Comparison of ENCODE assay signal across 7 cellular contexts in genomic region chr1:153945795-153946621, GRCh38. TPM values are rescaled to one million over a fixed set of nuclear protein-coding genes. Genes with fewer than 3 reads are reported as not detected.
DNase-seq lines count a peak whose midpoint lies in the region; ATAC-seq and TF ChIP-seq lines count a peak whose summit lies in the region.

No MANE protein-coding gene starts in this region.

- peaks cover 21% of the 10 kb centered on the region for H3K4me1 Mint-ChIP-seq in HFFc6 (ENCODE audit: low read depth)
- H3K4me1 Mint-ChIP-seq in activated B cell treated with CpG ODN at 0.5 μM for 24 hours: peaks cover 69% of the 10 kb centered on the region

- TF ChIP-seq CTCF in HFFc6 (IDR thresholded peaks at IDR 0.05) (no peak), activated B cell treated with CpG ODN at 0.5 μM for 24 hours (IDR thresholded peaks at IDR 0.05) (no peak)

- peaks cover 11% of the 10 kb centered on the region; the same call in 1 of the 2 replicates for H3K36me3 Mint-ChIP-seq in HFFc6 (ENCODE audit: low read depth)
- H3K36me3 Mint-ChIP-seq in activated B cell treated with CpG ODN at 0.5 μM for 24 hours (ENCODE audit: low read depth): peaks cover 80% of the 10 kb centered on the region

- peak; percentile 43 for DNase-seq in HFFc6
- DNase-seq in MV-4-11 (lab: John Stamatoyannopoulos, UW): peak; percentile 95
- DNase-seq in activated B cell treated with CpG ODN at 0.5 μM for 24 hours: peak; percentile 91
- peak; percentile 61 for DNase-seq in cerebellar cortex (ENCODE audit: low spot score)
- peak; percentile 91 for DNase-seq in left colon
- peak; percentile 57 for DNase-seq in stimulated activated CD4-positive, alpha-beta T cell treated with anti-CD3 and anti-CD28 coated beads, Interleukin-2, amount 100 ng/mL, for 4 hours (ENCODE audit: low read depth)

- no peaks in the 10 kb centered on the region for H3K9me3 Mint-ChIP-seq in HFFc6
- H3K9me3 Mint-ChIP-seq in activated B cell treated with CpG ODN at 0.5 μM for 24 hours: no peaks in the 10 kb centered on the region

- H3K27ac Mint-ChIP-seq in HFFc6: peak overlapping the region; percentile 81
- H3K27ac Mint-ChIP-seq in activated B cell treated with CpG ODN at 0.5 μM for 24 hours: peak overlapping the region; percentile 96

- H3K4me3 Mint-ChIP-seq in HFFc6 (peak overlapping the region; percentile 90), activated B cell treated with CpG ODN at 0.5 μM for 24 hours (peak overlapping the region; percentile 90)

- CTCF ChIA-PET in activated B cell treated with CpG ODN at 0.5 μM for 24 hours (lab: Charles Lee): interaction anchor here (1.0 to 4.0 kb wide), 16 partner anchors 11 to 149 kb away, joined by 3 to 46 read pairs (median 6); partner anchors contain the start of genes CREB3L4, GATAD2B, JTB and RAB13

- intact Hi-C loops in activated B cell treated with CpG ODN at 0.5 μM for 24 hours (cut with micrococcal nuclease): loop anchor here (1.0 to 5.0 kb wide), 11 partner anchors 12 to 661 kb away; partner anchors contain the start of genes ADAR, CREB3L4, CRTC2 and HAX1
- intact Hi-C loops in left colon (cut with DNase I, micrococcal nuclease): loop anchor here in 1 of 2 donors (10.0 kb wide), 1 partner anchor 121 kb away; no protein-coding TSS in a partner anchor

- peak; percentile 66 for TF ChIP-seq POLR2A in GM15510 (IDR thresholded peaks at IDR 0.05; ENCODE audit: borderline replicate concordance, extremely low read depth, insufficient read length)

- peak; percentile 71 for ATAC-seq in activated B cell treated with CpG ODN at 0.5 μM for 24 hours (ENCODE audit: low read depth)
- peak; percentile 85 for ATAC-seq in left colon

- peaks cover 2% of the 10 kb centered on the region for H3K27me3 Mint-ChIP-seq in HFFc6 (ENCODE audit: insufficient read depth)
- H3K27me3 Mint-ChIP-seq in activated B cell treated with CpG ODN at 0.5 μM for 24 hours: no peaks in the 10 kb centered on the region

- POLR2A ChIA-PET in activated B cell treated with CpG ODN at 0.5 μM for 24 hours (lab: Charles Lee): interaction anchor here (0.6 to 5.8 kb wide), 44 partner anchors 9 to 1742 kb away, joined by 3 to 234 read pairs (median 8); partner anchors contain the start of genes ATP8B2, CHTOP, CREB3L4 and CRTC2

RNA-seq across cellular contexts. Expression of gene DENND4B, which starts 0.5 kb away (rescaled TPM):
- 10 to 100 TPM; 20.5 to 26.6 (median 23.4) TPM for total RNA-seq in HFFc6 (2021; fragmentation: NEBNext Ultra II Directional; extraction: Animal tissue kit (Norgen Biotek cat#: 25700))
- total RNA-seq in activated B cell treated with CpG ODN at 0.5 μM for 24 hours: 217 and 257 TPM in 2 replicates
- 10 to 100 TPM; 32.1 to 41.7 TPM for total RNA-seq in left colon

RNA-seq across cellular contexts. Expression of gene CRTC2, which starts 12.4 kb away (rescaled TPM):
- total RNA-seq in HFFc6 (2021; fragmentation: NEBNext Ultra II Directional; extraction: Animal tissue kit (Norgen Biotek cat#: 25700)): 10 to 100 TPM; 22.3 to 31.3 (median 29.1) TPM
- total RNA-seq in activated B cell treated with CpG ODN at 0.5 μM for 24 hours: 206 and 247 TPM in 2 replicates
- 10 to 100 TPM; 21.9 to 30.1 TPM for total RNA-seq in left colon

RNA-seq across cellular contexts. Expression of gene SLC39A1, which starts 17.3 kb away (rescaled TPM):
- total RNA-seq in HFFc6 (2021; fragmentation: NEBNext Ultra II Directional; extraction: Animal tissue kit (Norgen Biotek cat#: 25700)): 10 to 100 TPM; 88.8 to 95.7 (median 93.0) TPM
- total RNA-seq in activated B cell treated with CpG ODN at 0.5 μM for 24 hours (51.3 and 56.3 TPM in 2 replicates), left colon (10 to 100 TPM; 68.8 to 70.9 TPM)

RNA-seq across cellular contexts. Expression of gene CREB3L4, which starts 21.7 kb away (rescaled TPM):
- 1 to 10 TPM; 3.6 to 4.6 (median 4.1) TPM for total RNA-seq in HFFc6 (2021; fragmentation: NEBNext Ultra II Directional; extraction: Animal tissue kit (Norgen Biotek cat#: 25700))
- total RNA-seq in activated B cell treated with CpG ODN at 0.5 μM for 24 hours (9.4 and 10.2 TPM in 2 replicates), left colon (10 to 100 TPM; 18.2 to 21.5 TPM)

RNA-seq across cellular contexts. Expression of gene GATAD2B, which starts 23.2 kb away (rescaled TPM):
- total RNA-seq in HFFc6 (2021; fragmentation: NEBNext Ultra II Directional; extraction: Animal tissue kit (Norgen Biotek cat#: 25700)): 10 to 100 TPM; 29.3 to 40.9 (median 38.4) TPM
- 78.4 and 86.3 TPM in 2 replicates for total RNA-seq in activated B cell treated with CpG ODN at 0.5 μM for 24 hours
- 10 to 100 TPM; 33.9 to 34.9 TPM for total RNA-seq in left colon

Comparison
In these comparisons a context has a peak if more than half of its experiments do, and no peak if none do; other contexts are left out.
1. Peak in every context shown above with its lines: DNase-seq and ATAC-seq.
2. DNase-seq: peak in every context shown above with its lines; median percentile 95 in MV-4-11; 91 in activated B cell treated with CpG ODN at 0.5 μM for 24 hours; 91 in left colon; 61 in cerebellar cortex; 57 in stimulated activated CD4-positive, alpha-beta T cell treated with anti-CD3 and anti-CD28 coated beads, Interleukin-2, amount 100 ng/mL, for 4 hours; 43 in HFFc6.